Comparison of ENCODE assay signal across 8 cellular contexts in genomic region chr11:118530180-118530682, GRCh38. TPM values are rescaled to one million over a fixed set of nuclear protein-coding genes. Genes with fewer than 3 reads are reported as not detected.
DNase-seq lines count a peak whose midpoint lies in the region; ATAC-seq and TF ChIP-seq lines count a peak whose summit lies in the region.

No MANE protein-coding gene starts in this region.

- ATAC-seq in heart left ventricle (no peak), natural killer cell (no peak), HG03378 (IDR thresholded peaks at IDR 0.05; ENCODE audit: unreplicated experiment) (no peak), GM19463 (IDR thresholded peaks at IDR 0.05; ENCODE audit: unreplicated experiment) (no peak)

- intact Hi-C loops in heart left ventricle (cut with DNase I): no loop called here
- intact Hi-C loops in cardiac septum (cut with DNase I): no loop called here
- intact Hi-C loops in natural killer cell (cut with micrococcal nuclease): loop anchor here (2.0 kb wide), 1 partner anchor 37 kb away; no protein-coding TSS in a partner anchor

- H3K4me2 ChIP-seq in OCI-LY3 (ENCODE audit: low read length): peak overlapping the region; percentile 80

- H3K36me3 ChIP-seq in heart left ventricle (peaks cover 0 to 5% (median under 1%) of the 10 kb centered on the region in 9 donors), OCI-LY3 (replicated peaks; ENCODE audit: low read depth, low read length) (peaks cover under 1% of the 10 kb centered on the region), ectodermal cell (ENCODE audit: control insufficient read depth, insufficient read depth, low read length) (peaks cover under 1% of the 10 kb centered on the region)

- peak overlapping the region in 1 of 2 donors; percentile 3 for H3K27ac Mint-ChIP-seq in natural killer cell

- no peaks in the 10 kb centered on the region for H3K9me3 Mint-ChIP-seq in natural killer cell

- no peaks in the 10 kb centered on the region for H4K20me1 ChIP-seq in OCI-LY3 (ENCODE audit: insufficient read depth, low read length)

- TF ChIP-seq CTCF in heart left ventricle (IDR thresholded peaks at IDR 0.05) (no peak), OCI-LY3 (IDR thresholded peaks at IDR 0.05; ENCODE audit: low read depth, low read length) (no peak), natural killer cell (IDR thresholded peaks at IDR 0.05) (no peak)

- peak overlapping the region; percentile 72 for H3K9ac ChIP-seq in OCI-LY3 (ENCODE audit: low read length)

- TF ChIP-seq POLR2A in heart left ventricle (IDR thresholded peaks at IDR 0.05): no peak

- H3K27me3 ChIP-seq in heart left ventricle (peaks cover 0 to 5% (median 0%) of the 10 kb centered on the region in 9 donors), OCI-LY3 (ENCODE audit: low read depth, low read length) (no peaks in the 10 kb centered on the region), ectodermal cell (ENCODE audit: control insufficient read depth, insufficient read depth, low read length, poor library complexity, severe bottlenecking) (no peaks in the 10 kb centered on the region)

- peak overlapping the region; percentile 68 to 96 (median 82) for H3K4me3 ChIP-seq in heart left ventricle
- peak overlapping the region; percentile 87 for H3K4me3 ChIP-seq in OCI-LY3 (ENCODE audit: low read length)
- peak overlapping the region; percentile 74 for H3K4me3 ChIP-seq in ectodermal cell (ENCODE audit: insufficient read depth, low read depth, low read length)

- no peaks in the 10 kb centered on the region for H3K79me2 ChIP-seq in OCI-LY3 (ENCODE audit: low read length)

- peak overlapping the region; percentile 89 for H3K4me3 Mint-ChIP-seq in natural killer cell

- H3K36me3 Mint-ChIP-seq in natural killer cell: no peaks in the 10 kb centered on the region

- H2AFZ ChIP-seq in OCI-LY3 (ENCODE audit: low read depth, low read length): peak overlapping the region; percentile 98

- H3K27me3 Mint-ChIP-seq in natural killer cell (ENCODE audit: low read depth in 2 of 2): no peaks in the 10 kb centered on the region

- 5 to 26% (median 5%) methylated on average over 6 to 31 of the region's 31 CpGs for WGBS in heart left ventricle, 4 donors
- WGBS in ectodermal cell, 2 experiments: 9 to 11% methylated on average over 31 of the region's 31 CpGs

- H3K4me1 ChIP-seq in heart left ventricle (peaks cover 0 to 32% (median 12%) of the 10 kb centered on the region in 12 donors), OCI-LY3 (ENCODE audit: low read length) (peaks cover 12% of the 10 kb centered on the region), ectodermal cell (ENCODE audit: control insufficient read depth, insufficient read depth, low read length) (peaks cover 13% of the 10 kb centered on the region)

- DNase-seq in heart left ventricle: peak in 1 of 5 donors; percentile 33
- DNase-seq in cardiac septum (ENCODE audit: low spot score): no peak
- no peak for DNase-seq in natural killer cell
- DNase-seq in mucosa of gallbladder (ENCODE audit: low spot score): no peak

- H3K4me1 Mint-ChIP-seq in natural killer cell: peaks cover 32 to 33% of the 10 kb centered on the region in 2 donors

- H3K27ac ChIP-seq in heart left ventricle: peak overlapping the region in 11 of 12 donors; percentile 11 to 83 (median 67)
- no peak overlapping the region for H3K27ac ChIP-seq in OCI-LY3 (ENCODE audit: low read length)
- peak overlapping the region; percentile 11 for H3K27ac ChIP-seq in ectodermal cell (ENCODE audit: insufficient read depth, low read depth, low read length, poor library complexity, severe bottlenecking)

- no peaks in the 10 kb centered on the region for H3K9me3 ChIP-seq in heart left ventricle
- H3K9me3 ChIP-seq in OCI-LY3 (ENCODE audit: insufficient read depth, low read length): no peaks in the 10 kb centered on the region
- H3K9me3 ChIP-seq in ectodermal cell (ENCODE audit: control insufficient read depth, low read length): no peaks in the 10 kb centered on the region

RNA-seq across cellular contexts. Expression of gene TMEM25, which starts 0.8 kb away (rescaled TPM):
- total RNA-seq in heart left ventricle (10 to 100 TPM in 5 of 9 donors, 1 to 10 TPM in 4; 7.3 to 26.8 (median 10.8) TPM), cardiac septum (8.0 TPM), natural killer cell (10 to 100 TPM in 1 of 3 donors, 1 to 10 TPM in 2; 4.1 to 11.0 (median 9.3) TPM), mucosa of gallbladder (41.5 TPM)
- polyA plus RNA-seq in heart left ventricle: 1 to 10 TPM; 3.9 to 6.9 TPM
- 21.1 TPM for polyA plus RNA-seq in ectodermal cell (2013, experiment 1 of 4)
- polyA plus RNA-seq in ectodermal cell (2013, experiment 2 of 4): 22.9 TPM
- polyA plus RNA-seq in ectodermal cell (2013, experiment 3 of 4): 21.1 TPM
- 25.6 TPM for polyA plus RNA-seq in ectodermal cell (2013, experiment 4 of 4)

RNA-seq across cellular contexts. Expression of gene TTC36, which starts 3.0 kb away (rescaled TPM):
- total RNA-seq in heart left ventricle (1 to 10 TPM in 4 of 9 donors, under 1 TPM in 3, not detected in 2; 0.37 to 3.1 (median 1.1) TPM), cardiac septum (0.62 TPM), natural killer cell (under 1 TPM in 1 of 3 donors, not detected in 2; 0.43 TPM), mucosa of gallbladder (1.2 TPM)
- under 1 TPM in 1 of 2 donors, not detected in 1; 0.23 TPM for polyA plus RNA-seq in heart left ventricle
- polyA plus RNA-seq in ectodermal cell (2013, experiment 1 of 4): not detected
- polyA plus RNA-seq in ectodermal cell (2013, experiment 2 of 4): not detected
- polyA plus RNA-seq in ectodermal cell (2013, experiment 3 of 4): not detected
- polyA plus RNA-seq in ectodermal cell (2013, experiment 4 of 4): 0.45 TPM

RNA-seq across cellular contexts. Expression of gene IFT46, which starts 35.5 kb away (rescaled TPM):
- total RNA-seq in heart left ventricle: 10 to 100 TPM; 14.7 to 39.0 (median 21.7) TPM
- polyA plus RNA-seq in heart left ventricle: 10 to 100 TPM; 22.9 to 29.1 TPM
- total RNA-seq in cardiac septum: 24.0 TPM
- polyA plus RNA-seq in ectodermal cell (2013, experiment 1 of 4): 33.8 TPM
- 34.1 TPM for polyA plus RNA-seq in ectodermal cell (2013, experiment 2 of 4)
- 28.7 TPM for polyA plus RNA-seq in ectodermal cell (2013, experiment 3 of 4)
- polyA plus RNA-seq in ectodermal cell (2013, experiment 4 of 4): 34.2 TPM
- 1 to 10 TPM; 7.2 to 9.8 (median 8.1) TPM for total RNA-seq in natural killer cell
- 20.4 TPM for total RNA-seq in mucosa of gallbladder

RNA-seq across cellular contexts. Expression of gene ARCN1, which starts 42.0 kb away (rescaled TPM):
- total RNA-seq in heart left ventricle: 100 to 1,000 TPM in 4 of 9 donors, 10 to 100 TPM in 5; 87.6 to 127 (median 99.6) TPM
- 100 to 1,000 TPM in 1 of 2 donors, 10 to 100 TPM in 1; 53.1 to 107 TPM for polyA plus RNA-seq in heart left ventricle
- total RNA-seq in cardiac septum: 118 TPM
- polyA plus RNA-seq in ectodermal cell (2013, experiment 1 of 4): 144 TPM
- polyA plus RNA-seq in ectodermal cell (2013, experiment 2 of 4): 137 TPM
- polyA plus RNA-seq in ectodermal cell (2013, experiment 3 of 4): 98.9 TPM
- 123 TPM for polyA plus RNA-seq in ectodermal cell (2013, experiment 4 of 4)
- total RNA-seq in natural killer cell: 10 to 100 TPM; 72.9 to 88.6 (median 88.4) TPM
- total RNA-seq in mucosa of gallbladder: 134 TPM
